Comparison of ENCODE assay signal across 11 cellular contexts in the genomic region with DNA sequence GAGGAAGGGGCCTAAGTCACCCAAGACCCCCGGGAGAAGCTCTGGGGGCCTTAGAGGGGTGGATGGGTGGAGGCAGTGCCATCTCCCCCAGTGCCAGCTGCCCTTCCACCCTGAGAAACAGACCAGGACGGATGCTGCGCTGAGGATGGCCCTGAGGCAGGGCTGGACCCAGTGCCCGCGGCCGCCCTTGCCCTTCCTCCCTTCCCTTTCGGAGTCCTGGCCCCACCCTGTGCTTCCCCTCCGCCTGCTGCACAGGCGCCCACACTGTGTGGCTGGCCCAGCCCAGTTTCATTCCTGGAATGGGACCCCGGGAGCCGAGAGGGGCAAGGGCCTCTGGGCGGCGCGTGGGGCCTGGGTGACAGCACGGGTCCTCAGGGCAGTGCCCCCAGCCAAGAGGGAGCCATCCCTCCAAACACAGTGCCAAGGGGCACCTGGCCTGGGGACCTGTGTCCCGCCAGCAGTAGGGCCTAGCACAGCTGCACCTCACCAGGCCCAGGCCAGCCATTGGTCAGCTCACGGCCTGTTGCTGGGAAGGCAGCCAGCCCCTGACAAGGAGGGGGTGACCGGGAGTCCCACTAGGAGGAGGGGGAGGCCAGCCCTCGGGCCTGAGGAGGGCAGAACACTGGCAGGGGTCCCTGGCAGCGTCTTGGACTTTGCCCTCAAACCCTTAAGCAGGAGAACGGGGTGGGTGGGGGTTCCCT. TPM values are rescaled to one million over a fixed set of nuclear protein-coding genes. Genes with fewer than 3 reads are reported as not detected.
A peak's percentile ranks its signal among the peaks of the same experiment; 100 is the strongest.
DNase-seq lines count a peak whose midpoint lies in the region; ATAC-seq, FAIRE-seq and TF ChIP-seq lines count a peak whose summit lies in the region.
"Had no signal": no experiment of that assay in that cellular context is flagged by ENCODE, and none has a peak within 500 bp of the region (broad histone marks: within the 10 kb centered on the region; RNA-seq: fewer than 3 reads in every experiment).

No MANE protein-coding gene starts in this region.

- H3K27me3 Mint-ChIP-seq in type B pancreatic cell, result no peaks in the 10 kb centered on the region
- H3K27me3 Mint-ChIP-seq: memory B cell had no signal

- H3K79me2 ChIP-seq in osteoblast (ENCODE audit: insufficient read depth, low read length), result peaks cover 2% of the 10 kb centered on the region

- H3K4me2 ChIP-seq in osteoblast (ENCODE audit: insufficient read depth, low read length), result no peak overlapping the region

- peak; percentile 19 for ATAC-seq in left ventricle myocardium superior
- no peak for ATAC-seq in HG03520 (IDR thresholded peaks at IDR 0.05; ENCODE audit: unreplicated experiment)
- no peak for ATAC-seq in HG02938 (IDR thresholded peaks at IDR 0.05; ENCODE audit: unreplicated experiment)

- H3K27ac ChIP-seq in osteoblast (ENCODE audit: low read depth, low read length), result peak overlapping the region; percentile 99

- no peak for FAIRE-seq in HTR-8/SVneo (lab: Jason Lieb, UNC)
- FAIRE-seq: D721Med had no signal

- H3K27ac Mint-ChIP-seq in type B pancreatic cell, result no peak overlapping the region
- H3K27ac Mint-ChIP-seq: memory B cell had no signal

- no peak overlapping the region for H3K4me3 ChIP-seq in osteoblast (ENCODE audit: insufficient read depth, low read length)

- H3K27me3 ChIP-seq in osteoblast (ENCODE audit: insufficient read depth, low read length), result no peaks in the 10 kb centered on the region

- H4K20me1 ChIP-seq in osteoblast (ENCODE audit: insufficient read depth, low read length), result no peaks in the 10 kb centered on the region

- H3K4me1 Mint-ChIP-seq in type B pancreatic cell (ENCODE audit: unreplicated experiment), result no peaks in the 10 kb centered on the region
- H3K4me1 Mint-ChIP-seq: memory B cell had no signal

- no peaks in the 10 kb centered on the region for H3K36me3 Mint-ChIP-seq in type B pancreatic cell
- H3K36me3 Mint-ChIP-seq: memory B cell had no signal

- no peak for TF ChIP-seq CTCF in osteoblast (IDR thresholded peaks at IDR 0.05; ENCODE audit: extremely low read depth, low read depth, low read length)
- TF ChIP-seq CTCF in type B pancreatic cell (conservative IDR thresholded peaks at IDR 0.05), result no peak

- H3K36me3 ChIP-seq in osteoblast (ENCODE audit: insufficient read depth, low read length), result no peaks in the 10 kb centered on the region

- H3K9me3 ChIP-seq in osteoblast (ENCODE audit: low read depth, low read length), result no peaks in the 10 kb centered on the region

- peaks cover 28% of the 10 kb centered on the region for H3K4me1 ChIP-seq in osteoblast (ENCODE audit: insufficient read depth, low read length)

- H3K4me3 Mint-ChIP-seq in type B pancreatic cell, result no peak overlapping the region
- H3K4me3 Mint-ChIP-seq: memory B cell had no signal

- peak; percentile 51 for DNase-seq in astrocyte of the hippocampus (ENCODE audit: low read depth, low spot score)
- DNase-seq in left ventricle myocardium superior, result peak; percentile 74
- peak; percentile 85 for DNase-seq in osteoblast (ENCODE audit: insufficient read length, low spot score, missing footprints)
- peak; percentile 68 for DNase-seq in type B pancreatic cell (ENCODE audit: extremely low spot score, unreplicated experiment)
- DNase-seq in NCI-H1105 (lab: John Stamatoyannopoulos, UW), result no peak
- no peak for DNase-seq in HTR-8/SVneo (ENCODE audit: insufficient read length, low spot score)
- DNase-seq: NCI-H510A treated with DMSO at 0.1 percent for 48 hours had no signal

- no peaks in the 10 kb centered on the region for H3K9me3 Mint-ChIP-seq in type B pancreatic cell

- intact Hi-C loops in left ventricle myocardium superior (cut with micrococcal nuclease), result no loop called here

- H2AFZ ChIP-seq in osteoblast (ENCODE audit: low read length), result peak overlapping the region; percentile 88

RNA-seq across cellular contexts. Expression of a gene that starts 13.4 kb away (rescaled TPM):
- 35.3 TPM for total RNA-seq in left ventricle myocardium superior
- 48.9 TPM in 2 replicates for total RNA-seq in osteoblast
- 52.7 and 55.7 TPM in 2 replicates for total RNA-seq in type B pancreatic cell (ENCODE audit: low replicate concordance)

RNA-seq across cellular contexts. Expression of a gene that starts 20.1 kb away (rescaled TPM):
- total RNA-seq in left ventricle myocardium superior, result 38.4 TPM
- total RNA-seq in osteoblast, result 18.6 and 25.3 TPM in 2 replicates
- total RNA-seq in type B pancreatic cell (ENCODE audit: low replicate concordance), result 45.8 and 73.8 TPM in 2 replicates

Comparison
In these comparisons a context has a peak if more than half of its experiments do, and no peak if none do; other contexts are left out.
1. DNase-seq: peak in astrocyte of the hippocampus (single experiment), left ventricle myocardium superior (single experiment), osteoblast (single experiment) and type B pancreatic cell (single experiment); none in NCI-H1105 (single experiment) and HTR-8/SVneo (single experiment).